ENCODE assay signal across 9 cellular contexts in genomic region chr17:4832829-4833177, GRCh38. TPM values are rescaled to one million over a fixed set of nuclear protein-coding genes. Genes with fewer than 3 reads are reported as not detected.
A peak's percentile ranks its signal among the peaks of the same experiment; 100 is the strongest.
DNase-seq lines count a peak whose midpoint lies in the region; ATAC-seq, FAIRE-seq and TF ChIP-seq lines count a peak whose summit lies in the region.
"Not testable (repeated sequence)": the region's sequence is repeated elsewhere in the genome, so short reads cannot be mapped to it uniquely, and the experiment has no call there.
"Had no signal": no experiment of that assay in that cellular context is flagged by ENCODE, and none has a peak within 500 bp of the region (broad histone marks: within the 10 kb centered on the region; RNA-seq: fewer than 3 reads in every experiment).

No MANE protein-coding gene starts in this region.

- not testable (repeated sequence) for H3K36me3 Mint-ChIP-seq in activated T-helper 1 cell treated with anti-CD3 and anti-CD28 coated beads, Interleukin-12 subunit alpha, Interleukin-12 subunit beta, Interleukin-2, Interleukin-4 antibody, amounts not matched to agents 30 ng/mL and 10 ng/mL and 1 ng/mL, durations not matched to agents 14 hours and 24 hours and 36 hours (ENCODE audit: low read depth)

- not testable (repeated sequence) for FAIRE-seq in H1 (lab: Jason Lieb, UNC)

- not testable (repeated sequence) for H2BK120ac ChIP-seq in H1 (replicated peaks; ENCODE audit: low read depth, low read length)

- 0 out of 2 replicates have a peak overlapping the region, but pooled peaks have one; percentile 91 for H4K8ac ChIP-seq in H1 (ENCODE audit: extremely low read depth, insufficient read depth, low read length)

- peak; percentile 12 for ATAC-seq in GM18909 (IDR thresholded peaks at IDR 0.05; ENCODE audit: poor library complexity, unreplicated experiment)
- ATAC-seq in HG02678 (IDR thresholded peaks at IDR 0.05; ENCODE audit: unreplicated experiment), result peak; percentile 11
- peak; percentile 2 for ATAC-seq in left lung
- not testable (repeated sequence) for ATAC-seq in psoas muscle

- H4K5ac ChIP-seq in H1 (ENCODE audit: insufficient read length, low read depth, low read length), result not testable (repeated sequence)

- TF ChIP-seq CTCF in H1 (IDR thresholded peaks at IDR 0.05; ENCODE audit: control extremely low read depth in 1 of 3, insufficient read depth in 1 of 3, low read depth in 1 of 3, low read length in 3 of 3); left lung (IDR thresholded peaks at IDR 0.05); psoas muscle (IDR thresholded peaks at IDR 0.05): not testable (repeated sequence)

- peaks cover 32% of the 10 kb centered on the region for H3K4me1 Mint-ChIP-seq in activated T-helper 1 cell treated with anti-CD3 and anti-CD28 coated beads, Interleukin-12 subunit alpha, Interleukin-12 subunit beta, Interleukin-2, Interleukin-4 antibody, amounts not matched to agents 30 ng/mL and 10 ng/mL and 1 ng/mL, durations not matched to agents 14 hours and 24 hours and 36 hours (ENCODE audit: low read depth)

- not testable (repeated sequence) for H3K27me3 ChIP-seq in MG63; H1 (replicated peaks in 1 of 4; ENCODE audit: control insufficient read depth in 3 of 4, extremely low read depth in 1 of 4, insufficient read depth in 3 of 4, low read length in 3 of 4); left lung; psoas muscle (ENCODE audit: insufficient read depth in 3 of 3, low read length in 2 of 3)

- 0% methylated on average over 11 of the region's 17 CpGs; no CpG with 5 or more reads in 1 of the 2 experiments for WGBS in H1 (ENCODE audit: extremely low coverage in 1 of 2, insufficient coverage in 1 of 2, insufficient read length in 1 of 2, insufficient replicate concordance in 2 of 2, low coverage in 1 of 2, low lambda C conversion rate in 2 of 2, missing lambda C conversion rate in 1 of 2), 2 experiments
- 0 to 2% (median 0%) methylated on average over 8 to 10 of the region's 17 CpGs for WGBS in psoas muscle, 3 donors

- H3K27ac Mint-ChIP-seq in activated T-helper 1 cell treated with anti-CD3 and anti-CD28 coated beads, Interleukin-12 subunit alpha, Interleukin-12 subunit beta, Interleukin-2, Interleukin-4 antibody, amounts not matched to agents 30 ng/mL and 10 ng/mL and 1 ng/mL, durations not matched to agents 14 hours and 24 hours and 36 hours, result peak overlapping the region; percentile 99

- H2BK15ac ChIP-seq in H1 (ENCODE audit: low read length), result not testable (repeated sequence)

- H3K9me3 Mint-ChIP-seq in activated T-helper 1 cell treated with anti-CD3 and anti-CD28 coated beads, Interleukin-12 subunit alpha, Interleukin-12 subunit beta, Interleukin-2, Interleukin-4 antibody, amounts not matched to agents 30 ng/mL and 10 ng/mL and 1 ng/mL, durations not matched to agents 14 hours and 24 hours and 36 hours, result not testable (repeated sequence)

- not testable (repeated sequence) for H2AFZ ChIP-seq in H1 (ENCODE audit: low read length)

- peak overlapping the region; percentile 93 for H3K4me3 Mint-ChIP-seq in activated T-helper 1 cell treated with anti-CD3 and anti-CD28 coated beads, Interleukin-12 subunit alpha, Interleukin-12 subunit beta, Interleukin-2, Interleukin-4 antibody, amounts not matched to agents 30 ng/mL and 10 ng/mL and 1 ng/mL, durations not matched to agents 14 hours and 24 hours and 36 hours

- TF ChIP-seq RAD21 in H1 (IDR thresholded peaks at IDR 0.05 in 1 of 2, conservative IDR thresholded peaks at IDR 0.05 in 1 of 2; ENCODE audit: low read depth in 2 of 2, low read length in 2 of 2), result not testable (repeated sequence)

- not testable (repeated sequence) for H4K20me1 ChIP-seq in H1 (replicated peaks in 1 of 2; ENCODE audit: control insufficient read depth in 1 of 2, insufficient read depth in 2 of 2, low read length in 2 of 2)

- H3K27me3 Mint-ChIP-seq in activated T-helper 1 cell treated with anti-CD3 and anti-CD28 coated beads, Interleukin-12 subunit alpha, Interleukin-12 subunit beta, Interleukin-2, Interleukin-4 antibody, amounts not matched to agents 30 ng/mL and 10 ng/mL and 1 ng/mL, durations not matched to agents 14 hours and 24 hours and 36 hours (ENCODE audit: insufficient read depth), result not testable (repeated sequence)

- not testable (repeated sequence) for H3K4ac ChIP-seq in H1 (replicated peaks; ENCODE audit: insufficient read length, low read depth, low read length)

- peak overlapping the region; percentile 73 for H3K56ac ChIP-seq in H1 (replicated peaks; ENCODE audit: insufficient read length, low read depth, low read length)

- not testable (repeated sequence) for H2AK5ac ChIP-seq in H1 (ENCODE audit: low read depth, low read length)

- not testable (repeated sequence) for H2BK5ac ChIP-seq in H1 (ENCODE audit: low read depth, low read length)

- H2BK12ac ChIP-seq in H1 (ENCODE audit: low read depth, low read length), result peak overlapping the region; percentile 17; the same call in 1 of the 2 replicates

- not testable (repeated sequence) for H3K4me1 ChIP-seq in H1 (replicated peaks in 1 of 4; ENCODE audit: control insufficient read depth in 3 of 4, insufficient read depth in 4 of 4, low read length in 3 of 4)
- H3K4me1 ChIP-seq in left lung (peaks cover 15 to 42% of the 10 kb centered on the region in 2 donors), psoas muscle (peaks cover 20% of the 10 kb centered on the region)

- DNase-seq in MG63; activated T-helper 1 cell treated with anti-CD3 and anti-CD28 coated beads, Interleukin-12 subunit alpha, Interleukin-12 subunit beta, Interleukin-2, Interleukin-4 antibody, amounts not matched to agents 30 ng/mL and 10 ng/mL and 1 ng/mL, durations not matched to agents 14 hours and 24 hours and 36 hours (ENCODE audit: low spot score); H1 (ENCODE audit: low read depth in 1 of 2, low spot score in 2 of 2); left lung; psoas muscle: not testable (repeated sequence)

- H3K4me3 ChIP-seq in MG63 (peak overlapping the region; percentile 69), H1 (ENCODE audit: extremely low read depth in 1 of 4, insufficient read depth in 2 of 4, low read depth in 3 of 4, low read length in 4 of 4) (peak overlapping the region; percentile 64 to 85 (median 72)), left lung (peak overlapping the region; percentile 68 to 97), psoas muscle (peak overlapping the region; percentile 98)

- H3K79me2 ChIP-seq in H1 (ENCODE audit: control insufficient read depth in 1 of 2, insufficient read depth in 2 of 2, low read length in 2 of 2), result peaks cover 0 to 39% of the 10 kb centered on the region in 2 experiments; a peak in 3 of 4 replicates

- not testable (repeated sequence) for H3K23ac ChIP-seq in H1 (ENCODE audit: insufficient read length)

- H3K27ac ChIP-seq in H1 (ENCODE audit: low read depth, low read length), result not testable (repeated sequence)
- peak overlapping the region; percentile 82 to 85 for H3K27ac ChIP-seq in left lung
- peak overlapping the region; percentile 94 for H3K27ac ChIP-seq in psoas muscle

- POLR2A ChIA-PET in H1 (lab: Charles Lee; ENCODE audit: partially characterized antibody), result interaction anchor here (0.8 to 1.0 kb wide), 3 partner anchors 10 to 116 kb away, joined by 3 read pairs; partner anchors contain the start of gene PFN1

- not testable (repeated sequence) for H3K18ac ChIP-seq in H1 (ENCODE audit: extremely low read depth, low read length)

- not testable (repeated sequence) for H2BK20ac ChIP-seq in H1 (ENCODE audit: low read length)

- not testable (repeated sequence) for H3K9me3 ChIP-seq in MG63; H1 (ENCODE audit: insufficient read depth in 2 of 2, low read depth in 1 of 2, low read length in 1 of 2); left lung; psoas muscle

- TF ChIP-seq EP300 in H1 (IDR thresholded peaks at IDR 0.05; ENCODE audit: borderline replicate concordance in 1 of 2, low read depth in 2 of 2, low read length in 2 of 2), result not testable (repeated sequence)

- H4K91ac ChIP-seq in H1 (replicated peaks; ENCODE audit: insufficient read length, low read length), result not testable (repeated sequence)

- not testable (repeated sequence) for TF ChIP-seq POLR2A in H1 (IDR thresholded peaks at IDR 0.05; ENCODE audit: control extremely low read depth in 1 of 2, low read depth in 2 of 2, low read length in 2 of 2)

- not testable (repeated sequence) for H3K36me3 ChIP-seq in MG63; H1 (ENCODE audit: control insufficient read depth in 2 of 4, insufficient read depth in 4 of 4, low read length in 3 of 4); left lung; psoas muscle (ENCODE audit: insufficient read depth in 1 of 2, low read depth in 1 of 2)

- peak overlapping the region; percentile 89 to 99 for H3K4me2 ChIP-seq in H1 (ENCODE audit: insufficient read depth in 1 of 2, low read depth in 2 of 2, low read length in 2 of 2)

- H3K79me1 ChIP-seq in H1 (ENCODE audit: low read depth, low read length), result not testable (repeated sequence)

- H3K23me2 ChIP-seq in H1 (ENCODE audit: low read depth, low read length), result not testable (repeated sequence)

- not testable (repeated sequence) for H3K14ac ChIP-seq in H1 (ENCODE audit: insufficient read length)

- CTCF ChIA-PET in H1 (lab: Charles Lee; ENCODE audit: partially characterized antibody), result interaction anchor here (1.3 kb wide), 1 partner anchor 19 kb away, joined by 3 read pairs; no protein-coding TSS in a partner anchor

- intact Hi-C loops in activated T-helper 1 cell treated with anti-CD3 and anti-CD28 coated beads, Interleukin-12 subunit alpha, Interleukin-12 subunit beta, Interleukin-2, Interleukin-4 antibody, amounts not matched to agents 30 ng/mL and 10 ng/mL and 1 ng/mL, durations not matched to agents 14 hours and 24 hours and 36 hours (cut with micrococcal nuclease), result loop anchor here (1.0 to 5.0 kb wide), 5 partner anchors 26 to 123 kb away; partner anchors contain the start of genes ARRB2, MED11, PFN1 and PLD2
- intact Hi-C loops in left lung (cut with DNase I), result not testable (repeated sequence)
- intact Hi-C loops in psoas muscle (cut with DNase I), result loop anchor here (10.0 kb wide), 1 partner anchor 52 kb away; no protein-coding TSS in a partner anchor

- peak overlapping the region in 2 of 4 experiments; percentile 45 to 56; a peak in 2 of 7 replicates for H3K9ac ChIP-seq in H1 (replicated peaks in 1 of 4; ENCODE audit: extremely low read depth in 1 of 4, low read depth in 3 of 4, low read length in 3 of 4)

RNA-seq across cellular contexts. Expression of gene MINK1, which starts 0.3 kb away (rescaled TPM):
- 15.1 and 19.1 TPM in 2 replicates for total RNA-seq in MG63 (2014; rRNA removed; shearing (Covaris generic); ENCODE audit: low replicate concordance)
- 66.5 and 67.5 TPM in 2 replicates for total RNA-seq in activated T-helper 1 cell treated with anti-CD3 and anti-CD28 coated beads, Interleukin-12 subunit alpha, Interleukin-12 subunit beta, Interleukin-2, Interleukin-4 antibody, amounts not matched to agents 30 ng/mL and 10 ng/mL and 1 ng/mL, durations not matched to agents 14 hours and 24 hours and 36 hours
- 74.4 and 77.7 TPM in 2 replicates for total RNA-seq in H1 (2021; fragmentation: NEBNext Ultra II Directional; extraction: Animal tissue kit (Norgen Biotek cat#: 25700))
- polyA plus RNA-seq in H1 (2011; rRNA removed) (26.9 and 44.8 TPM in 2 replicates), psoas muscle (10 to 100 TPM in 2 of 3 donors, 1 to 10 TPM in 1; 8.9 to 19.2 (median 14.2) TPM)
- 38.8 TPM for polyA plus RNA-seq in H1 (2011; cell fraction: cytosol; rRNA removed)
- 239 TPM for polyA plus RNA-seq in H1 (2011; cell fraction: nucleus; rRNA removed)
- 69.2 to 78.6 TPM (median 71.3 TPM) in 4 replicates for polyA plus RNA-seq in H1 (2012, experiment 1 of 2)
- polyA plus RNA-seq in H1 (2012, experiment 2 of 2), result 36.3 TPM
- 30.5 TPM for polyA plus RNA-seq in H1 (2013, experiment 1 of 2)
- polyA plus RNA-seq in H1 (2013, experiment 2 of 2), result 28.3 TPM
- polyA minus RNA-seq in H1 (2011; rRNA and poly(A)+ RNA removed), result 70.0 and 80.8 TPM in 2 replicates
- 33.0 TPM for polyA minus RNA-seq in H1 (2011; cell fraction: cytosol; rRNA and poly(A)+ RNA removed)
- 42.4 TPM for polyA minus RNA-seq in H1 (2011; cell fraction: nucleus; rRNA and poly(A)+ RNA removed)
- total RNA-seq in left lung (10 to 100 TPM; 84.1 to 85.4 TPM), psoas muscle (10 to 100 TPM; 15.8 to 23.8 (median 20.8) TPM)

RNA-seq across cellular contexts. Expression of gene PLD2, which starts 25.9 kb away (rescaled TPM):
- total RNA-seq in MG63 (2014; rRNA removed; shearing (Covaris generic); ENCODE audit: low replicate concordance), result 3.7 and 5.8 TPM in 2 replicates
- total RNA-seq in activated T-helper 1 cell treated with anti-CD3 and anti-CD28 coated beads, Interleukin-12 subunit alpha, Interleukin-12 subunit beta, Interleukin-2, Interleukin-4 antibody, amounts not matched to agents 30 ng/mL and 10 ng/mL and 1 ng/mL, durations not matched to agents 14 hours and 24 hours and 36 hours, result 16.7 and 22.2 TPM in 2 replicates
- 48.4 and 53.0 TPM in 2 replicates for total RNA-seq in H1 (2021; fragmentation: NEBNext Ultra II Directional; extraction: Animal tissue kit (Norgen Biotek cat#: 25700))
- polyA plus RNA-seq in H1 (2011; rRNA removed) (44.3 and 59.8 TPM in 2 replicates), psoas muscle (1 to 10 TPM; 2.4 to 4.2 (median 3.0) TPM)
- 59.0 TPM for polyA plus RNA-seq in H1 (2011; cell fraction: cytosol; rRNA removed)
- 192 TPM for polyA plus RNA-seq in H1 (2011; cell fraction: nucleus; rRNA removed)
- polyA plus RNA-seq in H1 (2012, experiment 1 of 2), result 47.0 to 64.6 TPM (median 57.7 TPM) in 4 replicates
- polyA plus RNA-seq in H1 (2012, experiment 2 of 2), result 40.2 TPM
- polyA plus RNA-seq in H1 (2013, experiment 1 of 2), result 22.1 TPM
- 21.0 TPM for polyA plus RNA-seq in H1 (2013, experiment 2 of 2)
- 55.5 and 60.1 TPM in 2 replicates for polyA minus RNA-seq in H1 (2011; rRNA and poly(A)+ RNA removed)
- polyA minus RNA-seq in H1 (2011; cell fraction: cytosol; rRNA and poly(A)+ RNA removed), result 31.8 TPM
- polyA minus RNA-seq in H1 (2011; cell fraction: nucleus; rRNA and poly(A)+ RNA removed), result 49.7 TPM
- total RNA-seq in left lung (10 to 100 TPM; 30.0 to 34.7 TPM), psoas muscle (1 to 10 TPM; 3.7 to 7.5 (median 4.3) TPM)

RNA-seq across cellular contexts. Expression of gene PSMB6, which starts 36.8 kb away (rescaled TPM):
- 149 and 177 TPM in 2 replicates for total RNA-seq in MG63 (2014; rRNA removed; shearing (Covaris generic); ENCODE audit: low replicate concordance)
- 205 and 208 TPM in 2 replicates for total RNA-seq in activated T-helper 1 cell treated with anti-CD3 and anti-CD28 coated beads, Interleukin-12 subunit alpha, Interleukin-12 subunit beta, Interleukin-2, Interleukin-4 antibody, amounts not matched to agents 30 ng/mL and 10 ng/mL and 1 ng/mL, durations not matched to agents 14 hours and 24 hours and 36 hours
- total RNA-seq in H1 (2021; fragmentation: NEBNext Ultra II Directional; extraction: Animal tissue kit (Norgen Biotek cat#: 25700)), result 264 and 278 TPM in 2 replicates
- polyA plus RNA-seq in H1 (2011; rRNA removed) (635 and 737 TPM in 2 replicates), psoas muscle (100 to 1,000 TPM; 416 to 561 (median 427) TPM)
- 524 TPM for polyA plus RNA-seq in H1 (2011; cell fraction: cytosol; rRNA removed)
- polyA plus RNA-seq in H1 (2011; cell fraction: nucleus; rRNA removed), result 323 TPM
- polyA plus RNA-seq in H1 (2012, experiment 1 of 2), result 261 to 426 TPM (median 395 TPM) in 4 replicates
- polyA plus RNA-seq in H1 (2012, experiment 2 of 2), result 280 TPM
- polyA plus RNA-seq in H1 (2013, experiment 1 of 2), result 303 TPM
- 320 TPM for polyA plus RNA-seq in H1 (2013, experiment 2 of 2)
- polyA minus RNA-seq in H1 (2011; rRNA and poly(A)+ RNA removed), result 293 and 336 TPM in 2 replicates
- 101 TPM for polyA minus RNA-seq in H1 (2011; cell fraction: cytosol; rRNA and poly(A)+ RNA removed)
- 78.6 TPM for polyA minus RNA-seq in H1 (2011; cell fraction: nucleus; rRNA and poly(A)+ RNA removed)
- total RNA-seq in left lung (100 to 1,000 TPM; 102 to 129 TPM), psoas muscle (100 to 1,000 TPM; 160 to 254 (median 234) TPM)

RNA-seq across cellular contexts. Expression of gene GLTPD2, which starts 44.0 kb away (rescaled TPM):
- not detected in 2 replicates for total RNA-seq in MG63 (2014; rRNA removed; shearing (Covaris generic); ENCODE audit: low replicate concordance)
- total RNA-seq in activated T-helper 1 cell treated with anti-CD3 and anti-CD28 coated beads, Interleukin-12 subunit alpha, Interleukin-12 subunit beta, Interleukin-2, Interleukin-4 antibody, amounts not matched to agents 30 ng/mL and 10 ng/mL and 1 ng/mL, durations not matched to agents 14 hours and 24 hours and 36 hours, result not detected in 2 replicates
- total RNA-seq in H1 (2021; fragmentation: NEBNext Ultra II Directional; extraction: Animal tissue kit (Norgen Biotek cat#: 25700)), result not detected in 2 replicates
- polyA plus RNA-seq in H1 (2011; rRNA removed), result 0.06 TPM in 1 of 2 replicates, not detected in the other
- polyA plus RNA-seq in H1 (2011; cell fraction: cytosol; rRNA removed), result 0.10 TPM
- polyA plus RNA-seq in H1 (2011; cell fraction: nucleus; rRNA removed), result 0.11 TPM
- polyA plus RNA-seq in H1 (2012, experiment 1 of 2), result 0.33 to 0.43 TPM (median 0.37 TPM) in 3 of 4 replicates, not detected in the other
- polyA plus RNA-seq in H1 (2012, experiment 2 of 2), result not detected
- polyA plus RNA-seq in H1 (2013, experiment 1 of 2), result 0.04 TPM
- 0.04 TPM for polyA plus RNA-seq in H1 (2013, experiment 2 of 2)
- polyA minus RNA-seq in H1 (2011; rRNA and poly(A)+ RNA removed), result not detected in 2 replicates
- polyA minus RNA-seq in H1 (2011; cell fraction: cytosol; rRNA and poly(A)+ RNA removed), result not detected
- not detected for polyA minus RNA-seq in H1 (2011; cell fraction: nucleus; rRNA and poly(A)+ RNA removed)
- total RNA-seq in left lung, result not detected
- total RNA-seq in psoas muscle, result not detected
- polyA plus RNA-seq in psoas muscle, result not detected
- total RNA-seq: H4, NCI-H460 had no signal
